ENCODE assay signal across 34 cellular contexts in genomic region chr1:217953330-217953729, GRCh38.
"Had no signal": no experiment of that assay in that cellular context is flagged by ENCODE, and none has a peak within 500 bp of the region (broad histone marks: within the 10 kb centered on the region; RNA-seq: fewer than 3 reads in every experiment).

No MANE protein-coding gene starts in this region.

- H3K9me3 ChIP-seq: ascending aorta had no signal

- H3K27ac ChIP-seq: ascending aorta, cardiac muscle cell, VCaP had no signal

- H3K36me3 Mint-ChIP-seq: activated CD4-positive, alpha-beta memory T cell treated with anti-CD3 and anti-CD28 coated beads for 36 hours; activated naive CD4-positive, alpha-beta T cell treated with anti-CD3 and anti-CD28 coated beads, Interleukin-2, amount 10 ng/mL, durations not matched to agents 7 days and 5 days; activated naive CD4-positive, alpha-beta T cell treated with anti-CD3 and anti-CD28 coated beads, Interleukin-2, amount 50 U/mL, for 24 hours; activated naive CD8-positive, alpha-beta T cell; activated naive CD8-positive, alpha-beta T cell treated with anti-CD3 and anti-CD28 coated beads, Interleukin-2, amount 10 ng/mL, durations not matched to agents 7 days and 5 days; brain had no signal

- H3K27me3 Mint-ChIP-seq: activated B cell treated with CpG ODN at 0.5 μM for 24 hours; activated CD4-positive, alpha-beta memory T cell treated with anti-CD3 and anti-CD28 coated beads for 36 hours; activated CD4-positive, alpha-beta T cell treated with anti-CD3 and anti-CD28 coated beads, Interleukin-2, amount 10 ng/mL, durations not matched to agents 24 days and 14 days; activated CD8-positive, alpha-beta T cell treated with anti-CD3 and anti-CD28 coated beads for 36 hours; activated naive CD4-positive, alpha-beta T cell treated with anti-CD3 and anti-CD28 coated beads, Interleukin-2, amount 10 ng/mL, durations not matched to agents 7 days and 5 days; activated naive CD4-positive, alpha-beta T cell treated with anti-CD3 and anti-CD28 coated beads, Interleukin-2, amount 50 U/mL, for 24 hours; activated naive CD8-positive, alpha-beta T cell; activated naive CD8-positive, alpha-beta T cell treated with anti-CD3 and anti-CD28 coated beads, Interleukin-2, amount 10 ng/mL, durations not matched to agents 7 days and 5 days; activated naive CD8-positive, alpha-beta T cell treated with anti-CD3 and anti-CD28 coated beads, Interleukin-2, amount 50 U/mL, for 24 hours; activated T-helper 17 cell treated with anti-CD3 and anti-CD28 coated beads, Interleukin-2, amount 50 U/mL, for 72 hours; central memory CD8-positive, alpha-beta T cell had no signal

- H3K4me1 ChIP-seq: ascending aorta had no signal

- H3K9me3 Mint-ChIP-seq: activated CD4-positive, alpha-beta memory T cell treated with anti-CD3 and anti-CD28 coated beads for 36 hours; activated naive CD8-positive, alpha-beta T cell treated with anti-CD3 and anti-CD28 coated beads, Interleukin-2, amount 10 ng/mL, durations not matched to agents 7 days and 5 days had no signal

- DNase-seq: activated B cell treated with CpG ODN at 0.5 μM for 24 hours; activated CD4-positive, alpha-beta memory T cell treated with anti-CD3 and anti-CD28 coated beads for 36 hours; activated CD4-positive, alpha-beta T cell treated with anti-CD3 and anti-CD28 coated beads for 4 hours; activated CD4-positive, alpha-beta T cell treated with anti-CD3 and anti-CD28 coated beads, Interleukin-2, amount 10 ng/mL, durations not matched to agents 24 days and 14 days; activated CD4-positive, alpha-beta T cell treated with anti-CD3 and anti-CD28 coated beads, Interleukin-2, amount 50 U/mL, for 1 hour; activated CD4-positive, alpha-beta T cell treated with anti-CD3 and anti-CD28 coated beads, Interleukin-2, amount 50 U/mL, for 4 hours; activated CD4-positive, CD25-positive, alpha-beta regulatory T cell treated with anti-CD3 and anti-CD28 coated beads, Interleukin-2, amount 50 U/mL, for 72 hours; activated CD8-positive, alpha-beta memory T cell treated with anti-CD3 and anti-CD28 coated beads, Interleukin-2, amount 50 U/mL, for 4 hours; activated CD8-positive, alpha-beta T cell treated with anti-CD3 and anti-CD28 coated beads for 36 hours; activated gamma-delta T cell; activated naive CD4-positive, alpha-beta T cell treated with anti-CD3 and anti-CD28 coated beads, Interleukin-2, amount 10 ng/mL, durations not matched to agents 7 days and 5 days; activated naive CD4-positive, alpha-beta T cell treated with Interleukin-2 at 50 U/mL for 16 hours; activated naive CD8-positive, alpha-beta T cell treated with anti-CD3 and anti-CD28 coated beads, Interleukin-2, amount 10 ng/mL, durations not matched to agents 7 days and 5 days; activated naive CD8-positive, alpha-beta T cell treated with anti-CD3 and anti-CD28 coated beads, Interleukin-2, amount 50 U/mL, for 24 hours; activated T-cell treated with anti-CD3 and anti-CD28 coated beads for 4 hours; activated T-cell treated with anti-CD3 and anti-CD28 coated beads, Interleukin-2, amount 50 U/mL, for 1 hour; activated T-cell treated with anti-CD3 and anti-CD28 coated beads, Interleukin-2, amount 50 U/mL, for 4 hours; activated T-cell treated with anti-CD3 and anti-CD28 coated beads, Interleukin-2, amount 50 U/mL, for 72 hours; amygdala; anterior cingulate cortex; cerebellar nuclear complex; T-helper 2 cell; T-helper 9 cell had no signal

- H3K36me3 ChIP-seq: ascending aorta, cardiac muscle cell had no signal

- H3K4me3 ChIP-seq: ascending aorta, cardiac muscle cell had no signal

- H3K27ac Mint-ChIP-seq: activated B cell treated with CpG ODN at 0.5 μM for 24 hours; activated CD4-positive, alpha-beta memory T cell treated with anti-CD3 and anti-CD28 coated beads for 36 hours; activated CD4-positive, alpha-beta T cell treated with anti-CD3 and anti-CD28 coated beads, Interleukin-2, amount 10 ng/mL, durations not matched to agents 24 days and 14 days; activated CD8-positive, alpha-beta T cell treated with anti-CD3 and anti-CD28 coated beads for 36 hours; activated naive CD4-positive, alpha-beta T cell treated with anti-CD3 and anti-CD28 coated beads, Interleukin-2, amount 10 ng/mL, durations not matched to agents 7 days and 5 days; activated naive CD4-positive, alpha-beta T cell treated with anti-CD3 and anti-CD28 coated beads, Interleukin-2, amount 50 U/mL, for 24 hours; activated naive CD8-positive, alpha-beta T cell; activated naive CD8-positive, alpha-beta T cell treated with anti-CD3 and anti-CD28 coated beads, Interleukin-2, amount 10 ng/mL, durations not matched to agents 7 days and 5 days; activated naive CD8-positive, alpha-beta T cell treated with anti-CD3 and anti-CD28 coated beads, Interleukin-2, amount 50 U/mL, for 24 hours; activated T-cell treated with anti-CD3 and anti-CD28 coated beads, Interleukin-2, amount 50 U/mL, for 72 hours; activated T-helper 1 cell treated with anti-CD3 and anti-CD28 coated beads, Interleukin-12 subunit alpha, Interleukin-12 subunit beta, Interleukin-2, Interleukin-4 antibody, amounts not matched to agents 30 ng/mL and 10 ng/mL and 1 ng/mL, durations not matched to agents 14 hours and 24 hours and 36 hours; activated T-helper 17 cell treated with anti-CD3 and anti-CD28 coated beads, Interleukin-2, amount 50 U/mL, for 72 hours; brain; T-helper 1 cell treated with Interleukin-12 subunit alpha and Interleukin-12 subunit beta and Interleukin-4 antibody, amounts not matched to agents 30 μg/mL and 1 μg/mL, for 36 hours; T-helper 2 cell treated with Interferon-gamma antibody and Interleukin-4, amounts not matched to agents 5 μg/mL and 100 μg/mL, for 36 hours had no signal

- ATAC-seq: activated CD8-positive, alpha-beta T cell treated with anti-CD3 and anti-CD28 coated beads for 36 hours; activated naive CD8-positive, alpha-beta T cell treated with anti-CD3 and anti-CD28 coated beads, Interleukin-2, amount 50 U/mL, for 24 hours; activated T-cell treated with anti-CD3 and anti-CD28 coated beads, Interleukin-2, amount 50 U/mL, for 4 hours; activated T-cell treated with anti-CD3 and anti-CD28 coated beads, Interleukin-2, amount 50 U/mL, for 72 hours; activated T-helper 17 cell treated with anti-CD3 and anti-CD28 coated beads, Interleukin-2, amount 50 U/mL, for 72 hours had no signal

- H3K27me3 ChIP-seq: ascending aorta, cardiac muscle cell had no signal

- H3K4me3 Mint-ChIP-seq: activated B cell treated with CpG ODN at 0.5 μM for 24 hours; activated CD4-positive, alpha-beta memory T cell treated with anti-CD3 and anti-CD28 coated beads for 36 hours; activated CD4-positive, alpha-beta T cell treated with anti-CD3 and anti-CD28 coated beads, Interleukin-2, amount 10 ng/mL, durations not matched to agents 24 days and 14 days; activated CD8-positive, alpha-beta T cell treated with anti-CD3 and anti-CD28 coated beads for 36 hours; activated naive CD4-positive, alpha-beta T cell treated with anti-CD3 and anti-CD28 coated beads, Interleukin-2, amount 10 ng/mL, durations not matched to agents 7 days and 5 days; activated naive CD4-positive, alpha-beta T cell treated with anti-CD3 and anti-CD28 coated beads, Interleukin-2, amount 50 U/mL, for 24 hours; activated naive CD8-positive, alpha-beta T cell; activated naive CD8-positive, alpha-beta T cell treated with anti-CD3 and anti-CD28 coated beads, Interleukin-2, amount 10 ng/mL, durations not matched to agents 7 days and 5 days; activated naive CD8-positive, alpha-beta T cell treated with anti-CD3 and anti-CD28 coated beads, Interleukin-2, amount 50 U/mL, for 24 hours; activated T-cell treated with anti-CD3 and anti-CD28 coated beads, Interleukin-2, amount 50 U/mL, for 4 hours; activated T-cell treated with anti-CD3 and anti-CD28 coated beads, Interleukin-2, amount 50 U/mL, for 72 hours; activated T-helper 1 cell treated with anti-CD3 and anti-CD28 coated beads, Interleukin-12 subunit alpha, Interleukin-12 subunit beta, Interleukin-2, Interleukin-4 antibody, amounts not matched to agents 30 ng/mL and 10 ng/mL and 1 ng/mL, durations not matched to agents 14 hours and 24 hours and 36 hours; activated T-helper 17 cell treated with anti-CD3 and anti-CD28 coated beads, Interleukin-2, amount 50 U/mL, for 72 hours; brain; central memory CD8-positive, alpha-beta T cell; T-helper 1 cell treated with Interleukin-12 subunit alpha and Interleukin-12 subunit beta and Interleukin-4 antibody, amounts not matched to agents 30 μg/mL and 1 μg/mL, for 36 hours; T-helper 2 cell treated with Interferon-gamma antibody and Interleukin-4, amounts not matched to agents 5 μg/mL and 100 μg/mL, for 36 hours had no signal

- H3K4me1 Mint-ChIP-seq: activated B cell treated with CpG ODN at 0.5 μM for 24 hours; activated CD4-positive, alpha-beta T cell treated with anti-CD3 and anti-CD28 coated beads, Interleukin-2, amount 10 ng/mL, durations not matched to agents 24 days and 14 days; activated naive CD4-positive, alpha-beta T cell treated with anti-CD3 and anti-CD28 coated beads, Interleukin-2, amount 10 ng/mL, durations not matched to agents 7 days and 5 days; activated naive CD4-positive, alpha-beta T cell treated with anti-CD3 and anti-CD28 coated beads, Interleukin-2, amount 50 U/mL, for 24 hours; activated naive CD8-positive, alpha-beta T cell treated with anti-CD3 and anti-CD28 coated beads, Interleukin-2, amount 10 ng/mL, durations not matched to agents 7 days and 5 days; activated naive CD8-positive, alpha-beta T cell treated with anti-CD3 and anti-CD28 coated beads, Interleukin-2, amount 50 U/mL, for 24 hours; activated T-helper 17 cell treated with anti-CD3 and anti-CD28 coated beads, Interleukin-2, amount 50 U/mL, for 72 hours; brain; central memory CD8-positive, alpha-beta T cell had no signal
